Comparison of ENCODE assay signal across 26 cellular contexts in genomic region chr20:31505903-31506302, GRCh38. TPM values are rescaled to one million over a fixed set of nuclear protein-coding genes. Genes with fewer than 3 reads are reported as not detected.
"Had no signal": no experiment of that assay in that cellular context is flagged by ENCODE, and none has a peak within 500 bp of the region (broad histone marks: within the 10 kb centered on the region; RNA-seq: fewer than 3 reads in every experiment).

No MANE protein-coding gene starts in this region.

- H3K4me3 ChIP-seq: ascending aorta, body of pancreas, SK-N-MC had no signal

- ATAC-seq: activated CD8-positive, alpha-beta T cell treated with anti-CD3 and anti-CD28 coated beads, Interleukin-2, amount 10 ng/mL, durations not matched to agents 7 days and 5 days; body of pancreas; Right ventricle myocardium inferior; WTC11 had no signal

- H3K4me1 Mint-ChIP-seq: WTC11 had no signal

- H3K4me1 ChIP-seq: ascending aorta, body of pancreas had no signal

- H3K27ac ChIP-seq: ascending aorta, body of pancreas, SK-N-MC had no signal

- H3K27ac Mint-ChIP-seq: activated CD8-positive, alpha-beta T cell treated with anti-CD3 and anti-CD28 coated beads, Interleukin-2, amount 10 ng/mL, durations not matched to agents 7 days and 5 days; activated naive CD4-positive, alpha-beta T cell treated with anti-CD3 and anti-CD28 coated beads, Interleukin-2, amount 50 U/mL, for 24 hours; WTC11 had no signal

- H3K36me3 Mint-ChIP-seq: WTC11 had no signal

- H3K36me3 ChIP-seq: ascending aorta had no signal

- H3K9me3 Mint-ChIP-seq: activated naive CD4-positive, alpha-beta T cell treated with anti-CD3 and anti-CD28 coated beads, Interleukin-2, amount 50 U/mL, for 24 hours; central memory CD8-positive, alpha-beta T cell had no signal

- H3K27me3 ChIP-seq: ascending aorta had no signal

- H3K4me3 Mint-ChIP-seq: activated CD8-positive, alpha-beta T cell treated with anti-CD3 and anti-CD28 coated beads, Interleukin-2, amount 10 ng/mL, durations not matched to agents 7 days and 5 days; activated naive CD4-positive, alpha-beta T cell treated with anti-CD3 and anti-CD28 coated beads, Interleukin-2, amount 50 U/mL, for 24 hours; central memory CD8-positive, alpha-beta T cell; WTC11 had no signal

- DNase-seq: activated CD4-positive, alpha-beta T cell treated with anti-CD3 and anti-CD28 coated beads for 48 hours; activated CD4-positive, alpha-beta T cell treated with anti-CD3 and anti-CD28 coated beads, Interleukin-2, amount 50 U/mL, for 4 hours; activated CD4-positive, CD25-positive, alpha-beta regulatory T cell treated with anti-CD3 and anti-CD28 coated beads, Interleukin-2, amount 50 U/mL, for 72 hours; activated CD8-positive, alpha-beta memory T cell treated with anti-CD3 and anti-CD28 coated beads, Interleukin-2, amount 50 U/mL, for 48 hours; activated CD8-positive, alpha-beta T cell treated with anti-CD3 and anti-CD28 coated beads, Interleukin-2, amount 10 ng/mL, durations not matched to agents 7 days and 5 days; activated naive CD4-positive, alpha-beta T cell; activated T-cell treated with anti-CD3 and anti-CD28 coated beads, Interleukin-2, amount 50 U/mL, for 1 hour; body of pancreas; KG1; NCI-H1092; NCI-H1417; NCI-H1694; NCI-H2029; NCI-H2107; NCI-H524; RPMI8226; T-helper 1 cell had no signal

- H3K9me3 ChIP-seq: ascending aorta, body of pancreas had no signal

RNA-seq across cellular contexts. Expression of gene REM1, which starts 30.8 kb away (rescaled TPM):
- total RNA-seq: activated CD8-positive, alpha-beta T cell treated with anti-CD3 and anti-CD28 coated beads, Interleukin-2, amount 10 ng/mL, durations not matched to agents 7 days and 5 days; LHCN-M2; MCF 10A; T-helper 2 cell treated with Interferon-gamma antibody and Interleukin-4, amounts not matched to agents 100 ng/mL and 5 ng/mL, for 36 hours; WTC11 had no signal

RNA-seq across cellular contexts. Expression of gene DEFB124, which starts 31.0 kb away (rescaled TPM):
- total RNA-seq: activated CD8-positive, alpha-beta T cell treated with anti-CD3 and anti-CD28 coated beads, Interleukin-2, amount 10 ng/mL, durations not matched to agents 7 days and 5 days; ascending aorta; body of pancreas; LHCN-M2; MCF 10A; Right ventricle myocardium inferior; T-helper 2 cell treated with Interferon-gamma antibody and Interleukin-4, amounts not matched to agents 100 ng/mL and 5 ng/mL, for 36 hours; WTC11 had no signal
